Comparison of ENCODE assay signal across 8 cellular contexts in genomic region chr3:50359760-50360110, GRCh38. TPM values are rescaled to one million over a fixed set of nuclear protein-coding genes. Genes with fewer than 3 reads are reported as not detected.
DNase-seq lines count a peak whose midpoint lies in the region; ATAC-seq and TF ChIP-seq lines count a peak whose summit lies in the region.

No MANE protein-coding gene starts in this region.

- DNase-seq in breast epithelium (ENCODE audit: low spot score in 2 of 2) (no peak), osteoblast (ENCODE audit: insufficient read length, low spot score, missing footprints) (no peak), KBM-7 (no peak), left lobe of liver (ENCODE audit: low spot score) (no peak), SHP77 (lab: John Stamatoyannopoulos, UW) (no peak)

- TF ChIP-seq CTCF in breast epithelium (IDR thresholded peaks at IDR 0.05) (no peak), osteoblast (IDR thresholded peaks at IDR 0.05; ENCODE audit: extremely low read depth, low read depth, low read length) (no peak)

- H3K9me3 ChIP-seq in breast epithelium (no peaks in the 10 kb centered on the region), osteoblast (ENCODE audit: low read depth, low read length) (no peaks in the 10 kb centered on the region)

- H3K4me3 ChIP-seq in breast epithelium = peak overlapping the region; percentile 69 to 91 (median 74)
- H3K4me3 ChIP-seq in osteoblast (ENCODE audit: insufficient read depth, low read length) = peak overlapping the region; percentile 92

- H3K4me1 ChIP-seq in breast epithelium (peaks cover 30 to 32% of the 10 kb centered on the region in 2 donors), osteoblast (ENCODE audit: insufficient read depth, low read length) (peaks cover 37% of the 10 kb centered on the region)

- H3K27me3 ChIP-seq in breast epithelium (no peaks in the 10 kb centered on the region), osteoblast (ENCODE audit: insufficient read depth, low read length) (no peaks in the 10 kb centered on the region)

- no peak overlapping the region for H3K27ac ChIP-seq in breast epithelium
- H3K27ac ChIP-seq in osteoblast (ENCODE audit: low read depth, low read length) = no peak overlapping the region

- H3K36me3 ChIP-seq in breast epithelium (no peaks in the 10 kb centered on the region), osteoblast (ENCODE audit: insufficient read depth, low read length) (peaks cover 24% of the 10 kb centered on the region)

- peaks cover 42% of the 10 kb centered on the region for H4K20me1 ChIP-seq in osteoblast (ENCODE audit: insufficient read depth, low read length)

- peak overlapping the region; percentile 92 for H2AFZ ChIP-seq in osteoblast (ENCODE audit: low read length)

- peak overlapping the region; percentile 85 for H3K4me2 ChIP-seq in osteoblast (ENCODE audit: insufficient read depth, low read length)

- peak; percentile 21 for ATAC-seq in GM18502 (IDR thresholded peaks at IDR 0.05; ENCODE audit: poor library complexity, unreplicated experiment)
- peak; percentile 14 for ATAC-seq in HG03175 (IDR thresholded peaks at IDR 0.05; ENCODE audit: unreplicated experiment)
- no peak for ATAC-seq in GM18868 (IDR thresholded peaks at IDR 0.05; ENCODE audit: unreplicated experiment)
- no peak for ATAC-seq in left lobe of liver

- in situ Hi-C loops in KBM-7 (cut with MboI; ENCODE audit: low pct_unique_long_range_greater_than_20kb, low sequenced_read_pairs) = no loop called here

- no peak for TF ChIP-seq POLR2A in breast epithelium (IDR thresholded peaks at IDR 0.05)

- intact Hi-C loops in breast epithelium (cut with DNase I; ENCODE audit: low total_unique reads) = no loop called here

- H3K79me2 ChIP-seq in osteoblast (ENCODE audit: insufficient read depth, low read length) = peaks cover 45% of the 10 kb centered on the region

RNA-seq across cellular contexts. Expression of gene TMEM115, which starts 0.4 kb away (rescaled TPM):
- 10 to 100 TPM; 46.7 to 67.3 (median 47.9) TPM for total RNA-seq in breast epithelium
- 61.6 and 73.1 TPM in 2 replicates for total RNA-seq in osteoblast
- 18.7 TPM for total RNA-seq in left lobe of liver

RNA-seq across cellular contexts. Expression of gene CYB561D2, which starts 9.1 kb away (rescaled TPM):
- total RNA-seq in breast epithelium = 10 to 100 TPM; 23.6 to 30.1 (median 28.8) TPM
- 22.1 and 25.0 TPM in 2 replicates for total RNA-seq in osteoblast
- total RNA-seq in left lobe of liver = 17.9 TPM

RNA-seq across cellular contexts. Expression of gene NPRL2, which starts 9.2 kb away (rescaled TPM):
- total RNA-seq in breast epithelium = 10 to 100 TPM; 17.4 to 31.5 (median 29.5) TPM
- total RNA-seq in osteoblast = 21.7 and 22.1 TPM in 2 replicates
- 15.6 TPM for total RNA-seq in left lobe of liver

RNA-seq across cellular contexts. Expression of gene ZMYND10, which starts 14.2 kb away (rescaled TPM):
- total RNA-seq in breast epithelium = 1 to 10 TPM in 2 of 3 donors, under 1 TPM in 1; 0.32 to 2.6 (median 1.9) TPM
- total RNA-seq in osteoblast = 0.88 and 2.9 TPM in 2 replicates
- 1.7 TPM for total RNA-seq in left lobe of liver

RNA-seq across cellular contexts. Expression of gene RASSF1, which starts 19.1 kb away (rescaled TPM):
- total RNA-seq in breast epithelium (10 to 100 TPM; 42.7 to 63.6 (median 49.8) TPM), osteoblast (17.4 and 18.1 TPM in 2 replicates), left lobe of liver (6.4 TPM)

Comparison
In these comparisons a context has a peak if more than half of its experiments do, and no peak if none do; other contexts are left out.
1. ATAC-seq: peak in GM18502 (single experiment) and HG03175 (single experiment); none in GM18868 (single experiment) and left lobe of liver (single experiment).